ENCODE assay signal across 1 cellular context in genomic region chr3:175338775-175339535, GRCh38.
TF ChIP-seq lines count a peak whose summit lies in the region.

No MANE protein-coding gene starts in this region.

TF ChIP-seq in GM23338, 12 proteins besides CTCF, POLR2A, EP300 and RAD21 (continued from another document):
- TF ChIP-seq ZNF462 (CRISPR knock-in tag; IDR thresholded peaks at IDR 0.05) (no peak), EZH2 (IDR thresholded peaks at IDR 0.05; ENCODE audit: low read depth, unreplicated experiment) (no peak), REST (IDR thresholded peaks at IDR 0.05; ENCODE audit: unreplicated experiment) (no peak), ZNF331 (CRISPR knock-in tag; IDR thresholded peaks at IDR 0.05; ENCODE audit: low read depth) (no peak), CREB1 (CRISPR knock-in tag; IDR thresholded peaks at IDR 0.05; ENCODE audit: low read depth) (no peak), ETS1 (IDR thresholded peaks at IDR 0.05) (no peak), JUNB (IDR thresholded peaks at IDR 0.05; ENCODE audit: unreplicated experiment) (no peak), STAT1 (IDR thresholded peaks at IDR 0.05; ENCODE audit: unreplicated experiment) (no peak), ZNF114 (CRISPR knock-in tag; IDR thresholded peaks at IDR 0.05) (no peak), NANOG (IDR thresholded peaks at IDR 0.05; ENCODE audit: borderline replicate concordance) (no peak), POLR2AphosphoS5 (IDR thresholded peaks at IDR 0.05; ENCODE audit: low read depth) (no peak)
